ENCODE assay signal across 10 cellular contexts in the genomic region with DNA sequence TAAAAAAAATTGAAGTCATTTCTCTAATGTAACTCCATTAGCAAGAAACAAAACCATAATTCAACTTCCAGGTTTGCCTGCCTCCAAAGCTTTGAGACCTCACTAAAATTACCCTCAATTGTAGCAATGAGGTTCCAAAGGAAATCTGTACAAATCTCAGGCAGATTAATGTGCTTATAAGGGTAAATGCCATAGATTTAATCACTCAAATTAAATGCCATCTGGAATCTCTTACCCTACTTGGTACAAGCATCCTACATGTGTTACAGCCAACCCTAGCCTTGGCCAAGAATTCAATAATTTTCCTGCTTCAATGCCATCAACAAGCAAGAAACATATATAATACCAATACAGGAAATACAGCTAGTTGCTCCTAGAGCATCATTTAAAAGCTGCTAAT.
A peak's percentile ranks its signal among the peaks of the same experiment; 100 is the strongest.
DNase-seq lines count a peak whose midpoint lies in the region; ATAC-seq and TF ChIP-seq lines count a peak whose summit lies in the region.
"Had no signal": no experiment of that assay in that cellular context is flagged by ENCODE, and none has a peak within 500 bp of the region (broad histone marks: within the 10 kb centered on the region; RNA-seq: fewer than 3 reads in every experiment).

No MANE protein-coding gene starts in this region.

- no peak overlapping the region for H3K18ac ChIP-seq in H9 (ENCODE audit: insufficient read length, low read depth, low read length)
- H3K18ac ChIP-seq in neuronal stem cell (ENCODE audit: low read length): no peak overlapping the region

- H2BK12ac ChIP-seq in H9 (ENCODE audit: insufficient read length, low read depth, low read length) (no peak overlapping the region), neuronal stem cell (ENCODE audit: low read length) (no peak overlapping the region)

- H3K27ac Mint-ChIP-seq in activated naive CD8-positive, alpha-beta T cell treated with anti-CD3 and anti-CD28 coated beads for 36 hours: peak overlapping the region; percentile 97
- H3K27ac Mint-ChIP-seq in naive thymus-derived CD4-positive, alpha-beta T cell: peak overlapping the region; percentile 66 to 100 (median 98)
- H3K27ac Mint-ChIP-seq in H9: no peak overlapping the region
- H3K27ac Mint-ChIP-seq: naive B cell had no signal

- no peak overlapping the region for H3K23ac ChIP-seq in H9 (ENCODE audit: insufficient read length, low read depth, low read length)
- H3K23ac ChIP-seq in neuronal stem cell (ENCODE audit: low read depth, low read length, poor library complexity): no peak overlapping the region

- H2AK5ac ChIP-seq in H9 (ENCODE audit: insufficient read length, low read length) (no peak overlapping the region), neuronal stem cell (ENCODE audit: low read depth, low read length) (no peak overlapping the region)

- H3K4me3 Mint-ChIP-seq in activated naive CD8-positive, alpha-beta T cell treated with anti-CD3 and anti-CD28 coated beads for 36 hours: peak overlapping the region; percentile 84
- peak overlapping the region in 9 of 10 donors; percentile 33 to 98 (median 92) for H3K4me3 Mint-ChIP-seq in naive thymus-derived CD4-positive, alpha-beta T cell
- no peak overlapping the region for H3K4me3 Mint-ChIP-seq in H9
- H3K4me3 Mint-ChIP-seq: naive B cell had no signal

- H3K14ac ChIP-seq in H9 (ENCODE audit: insufficient read depth, low read length): no peak overlapping the region
- H3K14ac ChIP-seq in neuronal stem cell (ENCODE audit: low read length): no peak overlapping the region

- H3K9me2 ChIP-seq in GM23248 (ENCODE audit: insufficient read depth): no peaks in the 10 kb centered on the region

- peaks cover 16% of the 10 kb centered on the region for H3K23me2 ChIP-seq in H9 (ENCODE audit: insufficient read length, low read depth, low read length, poor library complexity, severe bottlenecking)

- peak overlapping the region; percentile 89 for H3K27ac ChIP-seq in GM23248
- peak overlapping the region; percentile 86 for H3K27ac ChIP-seq in naive thymus-derived CD4-positive, alpha-beta T cell (ENCODE audit: low read depth, low read length)
- H3K27ac ChIP-seq in H9 (ENCODE audit: insufficient read length, low read depth, low read length): no peak overlapping the region
- no peak overlapping the region for H3K27ac ChIP-seq in neuronal stem cell (replicated peaks; ENCODE audit: low read length)

- H2BK120ac ChIP-seq in H9 (ENCODE audit: low read depth, low read length, poor library complexity, severe bottlenecking): no peak overlapping the region
- no peak overlapping the region for H2BK120ac ChIP-seq in neuronal stem cell (ENCODE audit: low read depth, low read length)

- H3K79me2 ChIP-seq in GM23248 (ENCODE audit: insufficient read depth): peaks cover 75% of the 10 kb centered on the region
- no peaks in the 10 kb centered on the region for H3K79me2 ChIP-seq in H9 (ENCODE audit: insufficient read depth, low read length)

- H3K36me3 ChIP-seq in BE2C: peaks cover 21% of the 10 kb centered on the region
- H3K36me3 ChIP-seq in GM23248 (ENCODE audit: low read depth): no peaks in the 10 kb centered on the region
- H3K36me3 ChIP-seq in naive thymus-derived CD4-positive, alpha-beta T cell (ENCODE audit: control insufficient read depth in 2 of 3, insufficient read depth in 3 of 3, low read length in 3 of 3): peaks cover 0 to 11% (median 0%) of the 10 kb centered on the region in 3 experiments
- no peaks in the 10 kb centered on the region for H3K36me3 ChIP-seq in neuronal stem cell (replicated peaks in 1 of 2; ENCODE audit: control insufficient read depth in 2 of 2, insufficient read depth in 2 of 2, low read length in 2 of 2)

- TF ChIP-seq CTCF in BE2C (IDR thresholded peaks at IDR 0.05; ENCODE audit: low read depth, low read length): no peak
- TF ChIP-seq CTCF in H9 (conservative IDR thresholded peaks at IDR 0.05): no peak

- H3K27me3 ChIP-seq in BE2C: no peaks in the 10 kb centered on the region
- no peaks in the 10 kb centered on the region for H3K27me3 ChIP-seq in GM23248 (replicated peaks; ENCODE audit: insufficient read depth)
- no peaks in the 10 kb centered on the region for H3K27me3 ChIP-seq in naive thymus-derived CD4-positive, alpha-beta T cell (ENCODE audit: control insufficient read depth in 2 of 2, insufficient read depth in 2 of 2, low read length in 2 of 2)
- peaks cover 17% of the 10 kb centered on the region; the same call in 1 of the 2 replicates for H3K27me3 ChIP-seq in H9 (ENCODE audit: insufficient read depth, low read length)
- H3K27me3 ChIP-seq in neuronal stem cell (ENCODE audit: control insufficient read depth in 3 of 3, insufficient read depth in 3 of 3, low read depth in 1 of 3, low read length in 3 of 3): peaks cover 0 to 25% (median 6%) of the 10 kb centered on the region in 3 experiments

- H2AFZ ChIP-seq in GM23248: 0 out of 2 replicates have a peak overlapping the region, but pooled peaks have one; percentile 6
- H2AFZ ChIP-seq in H9 (ENCODE audit: low read length): no peak overlapping the region
- no peak overlapping the region for H2AFZ ChIP-seq in neuronal stem cell (ENCODE audit: low read length)

- H3K4me2 ChIP-seq in GM23248 (ENCODE audit: unreplicated experiment) (peak overlapping the region; percentile 96), H9 (ENCODE audit: insufficient read depth, insufficient read length, low read length) (no peak overlapping the region), neuronal stem cell (ENCODE audit: insufficient read depth, low read length, poor library complexity, severe bottlenecking) (no peak overlapping the region)

- no peak overlapping the region for H3K56ac ChIP-seq in H9 (ENCODE audit: insufficient read length, low read depth, low read length)

- in situ Hi-C loops in GM23248 (cut with MboI): loop anchor here (10.0 kb wide), 1 partner anchor 139 kb away; no protein-coding TSS in a partner anchor

- H3K4ac ChIP-seq in H9 (ENCODE audit: low read depth, low read length) (no peak overlapping the region), neuronal stem cell (ENCODE audit: low read length) (no peak overlapping the region)

- H3F3A ChIP-seq in GM23248 (ENCODE audit: insufficient read depth): peaks cover 34% of the 10 kb centered on the region

- H3K36me3 Mint-ChIP-seq in activated naive CD8-positive, alpha-beta T cell treated with anti-CD3 and anti-CD28 coated beads for 36 hours: peaks cover 55% of the 10 kb centered on the region
- H3K36me3 Mint-ChIP-seq in naive thymus-derived CD4-positive, alpha-beta T cell: peaks cover 4 to 49% (median 13%) of the 10 kb centered on the region in 5 donors
- H3K36me3 Mint-ChIP-seq in H9 (ENCODE audit: insufficient read depth in 1 of 3, low read depth in 3 of 3): no peaks in the 10 kb centered on the region
- H3K36me3 Mint-ChIP-seq: naive B cell had no signal

- CTCF ChIA-PET in naive thymus-derived CD4-positive, alpha-beta T cell (lab: Charles Lee): interaction anchor here (1.0 to 6.4 kb wide), 14 partner anchors 11 to 149 kb away, joined by 3 to 121 read pairs (median 6); no protein-coding TSS in a partner anchor

- no peak overlapping the region for H4K5ac ChIP-seq in H9 (ENCODE audit: insufficient read length, low read depth, low read length)

- POLR2A ChIA-PET in naive thymus-derived CD4-positive, alpha-beta T cell (lab: Charles Lee): interaction anchor here (1.6 to 3.5 kb wide), 5 partner anchors 89 to 139 kb away, joined by 4 to 45 read pairs (median 11); no protein-coding TSS in a partner anchor

- H3T11ph ChIP-seq in H9 (ENCODE audit: low read length): no peak overlapping the region

- intact Hi-C loops in naive thymus-derived CD4-positive, alpha-beta T cell (cut with micrococcal nuclease): loop anchor here (2.0 to 10.0 kb wide), 4 partner anchors 52 to 1861 kb away; a partner anchor contains a TSS

- H3K79me1 ChIP-seq in H9 (ENCODE audit: insufficient read depth, low read depth, low read length, poor library complexity, severe bottlenecking): no peaks in the 10 kb centered on the region
- H3K79me1 ChIP-seq in neuronal stem cell (ENCODE audit: low read depth, low read length): no peaks in the 10 kb centered on the region

- H4K8ac ChIP-seq in H9 (replicated peaks; ENCODE audit: insufficient read length, low read depth, low read length): no peak overlapping the region
- H4K8ac ChIP-seq in neuronal stem cell (ENCODE audit: low read depth, low read length): no peak overlapping the region

- DNase-seq in BE2C (no peak), GM23248 (no peak), H9 (no peak), NOMO-1 treated with DMSO at 0.1 percent for 48 hours (lab: John Stamatoyannopoulos, UW; ENCODE audit: unreplicated experiment) (no peak), neuronal stem cell (ENCODE audit: low spot score) (no peak), AG20443 (ENCODE audit: low spot score) (no peak)
- no peak for DNase-seq in activated naive CD8-positive, alpha-beta T cell treated with anti-CD3 and anti-CD28 coated beads for 36 hours
- no peak for DNase-seq in naive thymus-derived CD4-positive, alpha-beta T cell
- DNase-seq: naive B cell had no signal

- H2BK5ac ChIP-seq in H9 (ENCODE audit: insufficient read length, low read length) (no peak overlapping the region), neuronal stem cell (ENCODE audit: low read length) (no peak overlapping the region)

- peaks cover 2% of the 10 kb centered on the region for H3K9me3 Mint-ChIP-seq in activated naive CD8-positive, alpha-beta T cell treated with anti-CD3 and anti-CD28 coated beads for 36 hours
- peaks cover 0 to 2% (median 0%) of the 10 kb centered on the region in 11 donors for H3K9me3 Mint-ChIP-seq in naive thymus-derived CD4-positive, alpha-beta T cell
- no peaks in the 10 kb centered on the region for H3K9me3 Mint-ChIP-seq in H9

- H4K91ac ChIP-seq in H9 (ENCODE audit: insufficient read length, low read depth, low read length): no peak overlapping the region
- no peak overlapping the region for H4K91ac ChIP-seq in neuronal stem cell (ENCODE audit: low read depth, low read length, poor library complexity)

- H4K20me1 ChIP-seq in GM23248 (ENCODE audit: insufficient read depth) (no peaks in the 10 kb centered on the region), H9 (ENCODE audit: control insufficient read depth, insufficient read depth, insufficient read length) (no peaks in the 10 kb centered on the region)

- peak overlapping the region; percentile 95 for H3K4me3 ChIP-seq in BE2C (ENCODE audit: low read depth, low read length)
- H3K4me3 ChIP-seq in GM23248: peak overlapping the region; percentile 88
- no peak overlapping the region for H3K4me3 ChIP-seq in naive thymus-derived CD4-positive, alpha-beta T cell (ENCODE audit: low read length)
- no peak overlapping the region for H3K4me3 ChIP-seq in neuronal stem cell (ENCODE audit: low read length in 2 of 2)

- H2BK20ac ChIP-seq in H9 (ENCODE audit: low read depth, low read length, poor library complexity, severe bottlenecking): no peak overlapping the region

- no peaks in the 10 kb centered on the region for H3K9me3 ChIP-seq in BE2C
- H3K9me3 ChIP-seq in GM23248 (ENCODE audit: low read depth): no peaks in the 10 kb centered on the region
- H3K9me3 ChIP-seq in naive thymus-derived CD4-positive, alpha-beta T cell (ENCODE audit: control insufficient read depth in 2 of 3, low read length in 3 of 3): no peaks in the 10 kb centered on the region
- H3K9me3 ChIP-seq in H9 (ENCODE audit: control insufficient read depth, low read depth, low read length): no peaks in the 10 kb centered on the region
- no peaks in the 10 kb centered on the region for H3K9me3 ChIP-seq in neuronal stem cell (replicated peaks in 1 of 2; ENCODE audit: control insufficient read depth in 2 of 2, insufficient read depth in 1 of 2, low read depth in 1 of 2, low read length in 2 of 2)

- peaks cover 48% of the 10 kb centered on the region for H3K4me1 Mint-ChIP-seq in activated naive CD8-positive, alpha-beta T cell treated with anti-CD3 and anti-CD28 coated beads for 36 hours
- H3K4me1 Mint-ChIP-seq in naive thymus-derived CD4-positive, alpha-beta T cell: peaks cover 28 to 74% (median 60%) of the 10 kb centered on the region in 7 donors
- H3K4me1 Mint-ChIP-seq in H9: peaks cover 7 to 15% of the 10 kb centered on the region in 2 experiments

- H2BK15ac ChIP-seq in H9 (ENCODE audit: low read depth, low read length) (no peak overlapping the region), neuronal stem cell (ENCODE audit: low read length) (no peak overlapping the region)

- H3K4me1 ChIP-seq in BE2C: peaks cover 11% of the 10 kb centered on the region; the same call in 1 of the 2 replicates
- peaks cover 45% of the 10 kb centered on the region for H3K4me1 ChIP-seq in GM23248 (ENCODE audit: insufficient read depth)
- peaks cover 16 to 41% of the 10 kb centered on the region in 2 donors for H3K4me1 ChIP-seq in naive thymus-derived CD4-positive, alpha-beta T cell (ENCODE audit: control insufficient read depth in 2 of 2, insufficient read depth in 2 of 2, low read length in 2 of 2)
- H3K4me1 ChIP-seq in H9 (ENCODE audit: insufficient read depth, low read length): 0 out of 2 replicates have a peak, but pooled peaks cover 4% of the 10 kb centered on the region
- peaks cover 2 to 13% of the 10 kb centered on the region in 2 donors for H3K4me1 ChIP-seq in neuronal stem cell (ENCODE audit: control insufficient read depth in 2 of 2, insufficient read depth in 1 of 2, low read depth in 1 of 2, low read length in 2 of 2)

- no peaks in the 10 kb centered on the region for H3K27me3 Mint-ChIP-seq in activated naive CD8-positive, alpha-beta T cell treated with anti-CD3 and anti-CD28 coated beads for 36 hours
- no peaks in the 10 kb centered on the region for H3K27me3 Mint-ChIP-seq in naive thymus-derived CD4-positive, alpha-beta T cell
- H3K27me3 Mint-ChIP-seq in H9 (ENCODE audit: low read depth): peaks cover 32% of the 10 kb centered on the region

- H3K9ac ChIP-seq in GM23248 (peak overlapping the region; percentile 88), H9 (ENCODE audit: extremely low read depth, insufficient read length, low read length) (no peak overlapping the region), neuronal stem cell (ENCODE audit: low read depth, low read length, poor library complexity) (no peak overlapping the region)

- ATAC-seq in naive thymus-derived CD4-positive, alpha-beta T cell: no peak
- ATAC-seq: Panc1 had no signal

Comparison
In these comparisons a context has a peak if more than half of its experiments do, and no peak if none do; other contexts are left out.
1. H3K4me3 ChIP-seq: peak in BE2C (single experiment) and GM23248 (single experiment); none in naive thymus-derived CD4-positive, alpha-beta T cell (single experiment) and neuronal stem cell (0 of 2).
2. H3K27ac ChIP-seq: peak in GM23248 (single experiment) and naive thymus-derived CD4-positive, alpha-beta T cell (single experiment); none in H9 (single experiment) and neuronal stem cell (single experiment).
3. H3K27ac Mint-ChIP-seq: peak in activated naive CD8-positive, alpha-beta T cell treated with anti-CD3 and anti-CD28 coated beads for 36 hours (single experiment) and naive thymus-derived CD4-positive, alpha-beta T cell (9 of 9); none in H9 (0 of 3).
4. H3K4me3 Mint-ChIP-seq: peak in activated naive CD8-positive, alpha-beta T cell treated with anti-CD3 and anti-CD28 coated beads for 36 hours (single experiment) and naive thymus-derived CD4-positive, alpha-beta T cell (9 of 10); none in H9 (0 of 2).